In genomic region chr7:74544706-74545469, GRCh38 we compare ENCODE assay signal across 1 cellular context.
TF ChIP-seq lines count a peak whose summit lies in the region.

No MANE protein-coding gene starts in this region.

TF ChIP-seq in GM23338, 12 proteins besides CTCF, POLR2A, EP300 and RAD21 (continued from another document):
- no peak for TF ChIP-seq REST (IDR thresholded peaks at IDR 0.05; ENCODE audit: unreplicated experiment)
- TF ChIP-seq ZNF114 (CRISPR knock-in tag; IDR thresholded peaks at IDR 0.05): no peak
